ENCODE assay signal across 25 cellular contexts in genomic region chrX:18133605-18134004, GRCh38.
"Had no signal": no experiment of that assay in that cellular context is flagged by ENCODE, and none has a peak within 500 bp of the region (broad histone marks: within the 10 kb centered on the region; RNA-seq: fewer than 3 reads in every experiment).

No MANE protein-coding gene starts in this region.

- DNase-seq: naive thymus-derived CD8-positive, alpha-beta T cell; nephron progenitor cell; nucleus accumbens; pancreas; right lobe of liver; sigmoid colon; small intestine; stimulated activated CD4-positive, alpha-beta T cell treated with anti-CD3 and anti-CD28 coated beads, Interleukin-15, amount 100 ng/mL, for 24 hours; stimulated activated CD4-positive, alpha-beta T cell treated with anti-CD3 and anti-CD28 coated beads, Interleukin-2, amount 100 ng/mL, for 24 hours; stimulated activated CD4-positive, alpha-beta T cell treated with anti-CD3 and anti-CD28 coated beads, Interleukin-2, amount 100 ng/mL, for 48 hours; stimulated activated CD4-positive, alpha-beta T cell treated with anti-CD3 and anti-CD28 coated beads, Interleukin-4, amount 100 ng/mL, for 24 hours; stimulated activated naive B cell treated with anti-CD40 and anti-IgM and Interleukin-4, amounts not matched to agents 10 μg/mL and 1 μg/mL and 100 μg/mL, for 72 hours; stimulated activated naive CD4-positive, alpha-beta T cell treated with Interleukin-2 at 50 U/mL for 16 hours; stomach; thyroid gland; trophoblast cell; upper lobe of left lung had no signal

- H3K27ac ChIP-seq: neutrophil, pancreas, prostate gland, right lobe of liver, sigmoid colon, stomach, thoracic aorta, thyroid gland, tibial nerve, upper lobe of left lung, vagina had no signal

- ATAC-seq: naive thymus-derived CD8-positive, alpha-beta T cell; natural killer cell treated with Interleukin-12 subunit alpha and Interleukin-12 subunit beta and Interleukin-15 and Interleukin-18, amount 100 ng/mL, for 72 hours; pancreas; right cardiac atrium; right lobe of liver; stimulated activated effector memory CD8-positive, alpha-beta T cell treated with anti-CD3 and anti-CD28 coated beads, Interleukin-12 subunit alpha, Interleukin-12 subunit beta, amount 100 ng/mL, for 72 hours; stimulated activated naive B cell treated with anti-CD40 and anti-IgM and Interleukin-4, amounts not matched to agents 10 μg/mL and 1 μg/mL and 100 μg/mL, for 72 hours had no signal

- H3K27me3 ChIP-seq: neutrophil, right lobe of liver, sigmoid colon, thyroid gland, tibial nerve, upper lobe of left lung, vagina had no signal

- H3K36me3 ChIP-seq: neutrophil, pancreas, prostate gland, right lobe of liver, sigmoid colon, stomach, thoracic aorta, thyroid gland, tibial nerve, upper lobe of left lung, vagina had no signal

- H3K4me1 ChIP-seq: pancreas, prostate gland, right lobe of liver, sigmoid colon, stomach, thyroid gland, tibial nerve, upper lobe of left lung, vagina had no signal

- H3K9me3 ChIP-seq: neutrophil, pancreas, prostate gland, right lobe of liver, sigmoid colon, stomach, thoracic aorta, thyroid gland, tibial nerve, upper lobe of left lung, vagina had no signal

- H3K4me3 ChIP-seq: pancreas, prostate gland, right lobe of liver, sigmoid colon, stomach, thoracic aorta, thyroid gland, tibial nerve, upper lobe of left lung, vagina had no signal
